Comparison of ENCODE assay signal across 8 cellular contexts in genomic region chr21:33544451-33544850, GRCh38. TPM values are rescaled to one million over a fixed set of nuclear protein-coding genes. Genes with fewer than 3 reads are reported as not detected.
A peak's percentile ranks its signal among the peaks of the same experiment; 100 is the strongest.
DNase-seq lines count a peak whose midpoint lies in the region; ATAC-seq and TF ChIP-seq lines count a peak whose summit lies in the region.

No MANE protein-coding gene starts in this region.

- H3K4me1 ChIP-seq in left ventricle myocardium inferior: peaks cover 74% of the 10 kb centered on the region
- peaks cover 30% of the 10 kb centered on the region for H3K4me1 ChIP-seq in mononuclear cell (ENCODE audit: insufficient read depth, low read length)

- ATAC-seq in Right ventricle myocardium inferior (no peak), GM21526 (IDR thresholded peaks at IDR 0.05; ENCODE audit: low FRiP score, unreplicated experiment) (no peak), HG02798 (IDR thresholded peaks at IDR 0.05; ENCODE audit: poor library complexity, unreplicated experiment) (no peak)

- no peak for DNase-seq in left ventricle myocardium inferior
- DNase-seq in Right ventricle myocardium inferior (ENCODE audit: missing footprints): no peak
- no peak for DNase-seq in brain microvascular endothelial cell
- no peak for DNase-seq in GM19238 (ENCODE audit: insufficient read length, low spot score)
- DNase-seq in GM20000 (ENCODE audit: low spot score): no peak

- TF ChIP-seq CTCF in left ventricle myocardium inferior (IDR thresholded peaks at IDR 0.05; ENCODE audit: borderline replicate concordance) (no peak), brain microvascular endothelial cell (IDR thresholded peaks at IDR 0.05; ENCODE audit: low read depth, low read length, missing control alignments) (no peak), GM20000 (IDR thresholded peaks at IDR 0.05; ENCODE audit: extremely low read depth, missing control alignments) (no peak)

- H3K27me3 ChIP-seq in left ventricle myocardium inferior (ENCODE audit: low read depth): no peaks in the 10 kb centered on the region
- no peaks in the 10 kb centered on the region for H3K27me3 ChIP-seq in brain microvascular endothelial cell (replicated peaks)
- no peaks in the 10 kb centered on the region for H3K27me3 ChIP-seq in mononuclear cell (ENCODE audit: insufficient read depth, low read length)

- H3K36me3 ChIP-seq in left ventricle myocardium inferior: peaks cover 33% of the 10 kb centered on the region
- H3K36me3 ChIP-seq in brain microvascular endothelial cell (replicated peaks): peaks cover 19% of the 10 kb centered on the region

- intact Hi-C loops in left ventricle myocardium inferior (cut with micrococcal nuclease): no loop called here
- intact Hi-C loops in Right ventricle myocardium inferior (cut with DNase I): loop anchor here (5.0 kb wide), 1 partner anchor 43 kb away; the partner anchor contains the start of gene DONSON

- peak overlapping the region; percentile 99 for H3K27ac ChIP-seq in left ventricle myocardium inferior (replicated peaks)
- H3K27ac ChIP-seq in brain microvascular endothelial cell: no peak overlapping the region

- H3K9me3 ChIP-seq in left ventricle myocardium inferior (replicated peaks) (no peaks in the 10 kb centered on the region), mononuclear cell (ENCODE audit: low read depth, low read length) (no peaks in the 10 kb centered on the region)

- peak overlapping the region; percentile 80 for H3K4me3 ChIP-seq in left ventricle myocardium inferior
- H3K4me3 ChIP-seq in brain microvascular endothelial cell (ENCODE audit: low read depth, low read length): peak overlapping the region; percentile 73
- peak overlapping the region; percentile 95 for H3K4me3 ChIP-seq in mononuclear cell (ENCODE audit: low read length)

- in situ Hi-C loops in brain microvascular endothelial cell (cut with HindIII; ENCODE audit: low pct_ligation_motif_present, low sequenced_read_pairs): no loop called here

RNA-seq across cellular contexts. Expression of gene SON, which starts 1.6 kb away (rescaled TPM):
- total RNA-seq in left ventricle myocardium inferior (148 TPM), Right ventricle myocardium inferior (136 TPM), mononuclear cell (310 TPM)

RNA-seq across cellular contexts. Expression of gene GART, which starts 2.5 kb away (rescaled TPM):
- total RNA-seq in left ventricle myocardium inferior: 41.5 TPM
- total RNA-seq in Right ventricle myocardium inferior: 42.7 TPM
- total RNA-seq in mononuclear cell: 25.5 TPM

RNA-seq across cellular contexts. Expression of gene DONSON, which starts 44.0 kb away (rescaled TPM):
- total RNA-seq in left ventricle myocardium inferior (6.9 TPM), Right ventricle myocardium inferior (6.6 TPM), mononuclear cell (7.5 TPM)

RNA-seq across cellular contexts. Expression of gene DNAJC28, which starts 52.9 kb away (rescaled TPM):
- total RNA-seq in left ventricle myocardium inferior (6.5 TPM), Right ventricle myocardium inferior (7.6 TPM), mononuclear cell (not detected)
